28 cellular contexts compared by ENCODE assay signal in genomic region chr15:71666723-71667122, GRCh38.
"Had no signal": no experiment of that assay in that cellular context is flagged by ENCODE, and none has a peak within 500 bp of the region (broad histone marks: within the 10 kb centered on the region; RNA-seq: fewer than 3 reads in every experiment).

No MANE protein-coding gene starts in this region.

- DNase-seq: heart left ventricle; kidney; left colon; left ventricle myocardium inferior; mesendoderm; naive thymus-derived CD8-positive, alpha-beta T cell; nucleus accumbens; pancreas; posterior cingulate gyrus; retina; right cardiac atrium; stimulated activated CD4-positive, alpha-beta T cell treated with anti-CD3 and anti-CD28 coated beads, Interleukin-12 subunit alpha, Interleukin-12 subunit beta, amount 100 ng/mL, for 4 hours; stimulated activated CD4-positive, alpha-beta T cell treated with anti-CD3 and anti-CD28 coated beads, Interleukin-15, amount 100 ng/mL, for 24 hours; stimulated activated CD4-positive, alpha-beta T cell treated with anti-CD3 and anti-CD28 coated beads, Interleukin-2, amount 100 ng/mL, for 24 hours; stimulated activated CD4-positive, alpha-beta T cell treated with anti-CD3 and anti-CD28 coated beads, Interleukin-4, amount 100 ng/mL, for 1 hour; stimulated activated naive B cell treated with anti-CD40 and anti-IgM and Interleukin-4, amounts not matched to agents 10 μg/mL and 1 μg/mL and 100 μg/mL, for 72 hours; stimulated activated naive CD8-positive, alpha-beta T cell treated with anti-CD3 and anti-CD28 coated beads, Interleukin-15, Interleukin-2, amounts not matched to agents 100 U/mL and 50 U/mL, for 24 hours; stomach; testis; thyroid gland; trophoblast cell; upper lobe of right lung had no signal

- FAIRE-seq: kidney, pancreas, urothelium cell line had no signal

- H3K27ac ChIP-seq: heart left ventricle, left ventricle myocardium inferior, pancreas, prostate gland, skin epidermis, stomach, testis, thyroid gland, upper lobe of right lung had no signal

- H3K9me3 ChIP-seq: pancreas, prostate gland, stomach, testis, thyroid gland, upper lobe of right lung had no signal

- H3K27ac Mint-ChIP-seq: naive thymus-derived CD8-positive, alpha-beta T cell; nephron; stimulated activated naive B cell treated with anti-CD40 and anti-IgM and Interleukin-4, amounts not matched to agents 10 μg/mL and 1 μg/mL and 100 μg/mL, for 72 hours had no signal

- H3K4me3 Mint-ChIP-seq: naive thymus-derived CD8-positive, alpha-beta T cell; nephron; neural crest cell; stimulated activated naive B cell treated with anti-CD40 and anti-IgM and Interleukin-4, amounts not matched to agents 10 μg/mL and 1 μg/mL and 100 μg/mL, for 72 hours had no signal

- H3K4me3 ChIP-seq: heart left ventricle, left ventricle myocardium inferior, lung, pancreas, prostate gland, skin epidermis, stomach, testis, thyroid gland, upper lobe of right lung had no signal

- H3K27me3 ChIP-seq: heart left ventricle, stomach, testis, thyroid gland, upper lobe of right lung had no signal

- H3K36me3 Mint-ChIP-seq: naive thymus-derived CD8-positive, alpha-beta T cell; stimulated activated naive B cell treated with anti-CD40 and anti-IgM and Interleukin-4, amounts not matched to agents 10 μg/mL and 1 μg/mL and 100 μg/mL, for 72 hours had no signal

- H3K4me1 Mint-ChIP-seq: naive thymus-derived CD8-positive, alpha-beta T cell; stimulated activated naive B cell treated with anti-CD40 and anti-IgM and Interleukin-4, amounts not matched to agents 10 μg/mL and 1 μg/mL and 100 μg/mL, for 72 hours had no signal

- ATAC-seq: heart left ventricle; left colon; naive thymus-derived CD8-positive, alpha-beta T cell; pancreas; right cardiac atrium; stimulated activated naive B cell treated with anti-CD40 and anti-IgM and Interleukin-4, amounts not matched to agents 10 μg/mL and 1 μg/mL and 100 μg/mL, for 72 hours; stimulated activated naive CD8-positive, alpha-beta T cell treated with anti-CD3 and anti-CD28 coated beads, Interleukin-15, Interleukin-2, amounts not matched to agents 100 U/mL and 50 U/mL, for 24 hours; upper lobe of right lung had no signal

- H3K36me3 ChIP-seq: heart left ventricle, left ventricle myocardium inferior, pancreas, prostate gland, stomach, thyroid gland, upper lobe of right lung had no signal

- H3K4me1 ChIP-seq: prostate gland, testis, thyroid gland, upper lobe of right lung had no signal
